In genomic region chr19:39436350-39436716, GRCh38 we compare ENCODE assay signal across 8 cellular contexts. TPM values are rescaled to one million over a fixed set of nuclear protein-coding genes. Genes with fewer than 3 reads are reported as not detected.
DNase-seq lines count a peak whose midpoint lies in the region; ATAC-seq and TF ChIP-seq lines count a peak whose summit lies in the region.

No MANE protein-coding gene starts in this region.

- H3K9me3 ChIP-seq in left ventricle myocardium inferior (replicated peaks) = no peaks in the 10 kb centered on the region
- H3K9me3 ChIP-seq in vagina = no peaks in the 10 kb centered on the region

- H3K36me3 ChIP-seq in left ventricle myocardium inferior (peaks cover 32% of the 10 kb centered on the region), vagina (peaks cover 7 to 35% of the 10 kb centered on the region in 2 donors)

- POLR2A ChIA-PET in MCF 10A (lab: Yijun Ruan, JAX) = interaction anchor here (0.6 to 5.1 kb wide), 39 partner anchors 9 to 1281 kb away, joined by 3 to 107 read pairs (median 6); partner anchors contain the start of genes EID2, EID2B, ITPKC and MED29

- TF ChIP-seq CTCF in left ventricle myocardium inferior (IDR thresholded peaks at IDR 0.05; ENCODE audit: borderline replicate concordance) (no peak), MCF 10A (IDR thresholded peaks at IDR 0.05; ENCODE audit: unreplicated experiment) (no peak), mesothelial cell of epicardium (IDR thresholded peaks at IDR 0.05; ENCODE audit: unreplicated experiment) (no peak), vagina (IDR thresholded peaks at IDR 0.05) (no peak)

- intact Hi-C loops in left ventricle myocardium inferior (cut with micrococcal nuclease) (no loop called here), left ventricle myocardium superior (cut with micrococcal nuclease) (no loop called here), MCF 10A (cut with micrococcal nuclease) (loop anchor here (1.0 kb wide), 1 partner anchor 24 kb away; the partner anchor contains the start of gene PLEKHG2), vagina (cut with DNase I) (no loop called here)

- DNase-seq in left ventricle myocardium inferior (no peak), left ventricle myocardium superior (no peak), MCF 10A (ENCODE audit: unreplicated experiment) (no peak), mesothelial cell of epicardium (ENCODE audit: low spot score in 2 of 2, unreplicated experiment in 2 of 2) (no peak), vagina (ENCODE audit: extremely low spot score in 2 of 2) (no peak), H4 (ENCODE audit: low spot score) (no peak), activated gamma-delta T cell treated with Interleukin-2 at 50 U/mL for 16 hours (no peak), NOMO-1 treated with DMSO at 0.1 percent for 48 hours (lab: John Stamatoyannopoulos, UW; ENCODE audit: unreplicated experiment) (no peak)

- no peak for TF ChIP-seq POLR2A in vagina (IDR thresholded peaks at IDR 0.05)

- H3K4me3 Mint-ChIP-seq in MCF 10A (ENCODE audit: unreplicated experiment) (peak overlapping the region; percentile 81), mesothelial cell of epicardium (peak overlapping the region; percentile 100)

- H3K4me3 ChIP-seq in left ventricle myocardium inferior (peak overlapping the region; percentile 96), vagina (peak overlapping the region; percentile 74 to 86)

- peak overlapping the region; percentile 87 for H3K27ac ChIP-seq in left ventricle myocardium inferior (replicated peaks)
- peak overlapping the region; percentile 75 for H3K27ac ChIP-seq in vagina

- no peak for ATAC-seq in left ventricle myocardium superior

- CTCF ChIA-PET in MCF 10A (lab: Yijun Ruan, JAX) = interaction anchor here (1.6 to 2.0 kb wide), 2 partner anchors 8 to 97 kb away, joined by 7 to 8 read pairs; partner anchors contain the start of gene EID2B

- H3K27ac Mint-ChIP-seq in MCF 10A (ENCODE audit: low read depth, unreplicated experiment) = peak overlapping the region; percentile 95
- H3K27ac Mint-ChIP-seq in mesothelial cell of epicardium = peak overlapping the region; percentile 99

- H3K27me3 ChIP-seq in left ventricle myocardium inferior (ENCODE audit: low read depth) (peaks cover 4% of the 10 kb centered on the region), vagina (no peaks in the 10 kb centered on the region)

- TSS peak; percentile 97 for BruUV-seq in MCF 10A (replicated peaks; lab: Mats Ljungman, UMichigan)

- H3K9me3 Mint-ChIP-seq in MCF 10A (ENCODE audit: unreplicated experiment) (no peaks in the 10 kb centered on the region), mesothelial cell of epicardium (no peaks in the 10 kb centered on the region)

- peaks cover 8% of the 10 kb centered on the region for H3K4me1 Mint-ChIP-seq in MCF 10A (ENCODE audit: insufficient read depth, unreplicated experiment)
- H3K4me1 Mint-ChIP-seq in mesothelial cell of epicardium = peaks cover 23% of the 10 kb centered on the region

- peaks cover 39% of the 10 kb centered on the region for H3K4me1 ChIP-seq in left ventricle myocardium inferior
- peaks cover 37% of the 10 kb centered on the region for H3K4me1 ChIP-seq in vagina

- H3K27me3 Mint-ChIP-seq in MCF 10A (ENCODE audit: insufficient read depth, unreplicated experiment) = no peaks in the 10 kb centered on the region
- no peaks in the 10 kb centered on the region for H3K27me3 Mint-ChIP-seq in mesothelial cell of epicardium (ENCODE audit: low read depth)

- H3K36me3 Mint-ChIP-seq in MCF 10A (ENCODE audit: insufficient read depth, unreplicated experiment) (peaks cover 56% of the 10 kb centered on the region), mesothelial cell of epicardium (peaks cover 16% of the 10 kb centered on the region)

RNA-seq across cellular contexts. Expression of gene RPS16, which starts 0.6 kb away (rescaled TPM):
- total RNA-seq in left ventricle myocardium inferior (1,107 TPM), left ventricle myocardium superior (1,154 TPM), MCF 10A (2022) (2,837 and 2,909 TPM in 2 replicates), mesothelial cell of epicardium (1,616 to 1,722 TPM (median 1,707 TPM) in 3 replicates), vagina (3,724 TPM)
- 8.0 and 83.0 TPM in 2 replicates for total RNA-seq in H4 (2014; rRNA removed; shearing (Covaris generic))

RNA-seq across cellular contexts. Expression of gene SUPT5H, which starts 9.0 kb away (rescaled TPM):
- total RNA-seq in left ventricle myocardium inferior (91.4 TPM), left ventricle myocardium superior (85.8 TPM), MCF 10A (2022) (122 and 165 TPM in 2 replicates), mesothelial cell of epicardium (127 to 136 TPM (median 129 TPM) in 3 replicates), vagina (113 TPM)
- total RNA-seq in H4 (2014; rRNA removed; shearing (Covaris generic)) = 70.1 and 75.0 TPM in 2 replicates

RNA-seq across cellular contexts. Expression of gene PLEKHG2, which starts 23.9 kb away (rescaled TPM):
- total RNA-seq in left ventricle myocardium inferior (14.1 TPM), left ventricle myocardium superior (11.6 TPM), MCF 10A (2022) (19.2 and 19.6 TPM in 2 replicates), mesothelial cell of epicardium (160 to 172 TPM (median 164 TPM) in 3 replicates), vagina (18.9 TPM)
- total RNA-seq in H4 (2014; rRNA removed; shearing (Covaris generic)) = 5.3 and 7.1 TPM in 2 replicates

RNA-seq across cellular contexts. Expression of gene ZFP36, which starts 29.7 kb away (rescaled TPM):
- total RNA-seq in left ventricle myocardium inferior (34.8 TPM), left ventricle myocardium superior (53.0 TPM), MCF 10A (2022) (83.7 and 98.4 TPM in 2 replicates), mesothelial cell of epicardium (111 to 113 TPM (median 111 TPM) in 3 replicates), vagina (631 TPM)
- 4.0 and 5.7 TPM in 2 replicates for total RNA-seq in H4 (2014; rRNA removed; shearing (Covaris generic))

RNA-seq across cellular contexts. Expression of gene TIMM50, which starts 44.3 kb away (rescaled TPM):
- 73.8 TPM for total RNA-seq in left ventricle myocardium inferior
- 75.3 TPM for total RNA-seq in left ventricle myocardium superior
- 71.2 and 94.2 TPM in 2 replicates for total RNA-seq in MCF 10A (2022)
- total RNA-seq in mesothelial cell of epicardium = 69.3 to 78.9 TPM (median 70.7 TPM) in 3 replicates
- total RNA-seq in vagina = 65.3 TPM
- 91.9 and 122 TPM in 2 replicates for total RNA-seq in H4 (2014; rRNA removed; shearing (Covaris generic))

Comparison
In these comparisons a context has a peak if more than half of its experiments do, and no peak if none do; other contexts are left out.
1. RNA of gene RPS16, which starts 0.6 kb away (total RNA-seq): 3,724 TPM in vagina (single experiment), 2,837 to 2,909 TPM in MCF 10A, 1,616 to 1,722 TPM in mesothelial cell of epicardium, 1,154 TPM in left ventricle myocardium superior (single experiment) and 1,107 TPM in left ventricle myocardium inferior (single experiment); 8.0 to 83.0 TPM in H4; every median in the first group is over 10 times any median in the second.